8 cellular contexts compared by ENCODE assay signal in the genomic region with DNA sequence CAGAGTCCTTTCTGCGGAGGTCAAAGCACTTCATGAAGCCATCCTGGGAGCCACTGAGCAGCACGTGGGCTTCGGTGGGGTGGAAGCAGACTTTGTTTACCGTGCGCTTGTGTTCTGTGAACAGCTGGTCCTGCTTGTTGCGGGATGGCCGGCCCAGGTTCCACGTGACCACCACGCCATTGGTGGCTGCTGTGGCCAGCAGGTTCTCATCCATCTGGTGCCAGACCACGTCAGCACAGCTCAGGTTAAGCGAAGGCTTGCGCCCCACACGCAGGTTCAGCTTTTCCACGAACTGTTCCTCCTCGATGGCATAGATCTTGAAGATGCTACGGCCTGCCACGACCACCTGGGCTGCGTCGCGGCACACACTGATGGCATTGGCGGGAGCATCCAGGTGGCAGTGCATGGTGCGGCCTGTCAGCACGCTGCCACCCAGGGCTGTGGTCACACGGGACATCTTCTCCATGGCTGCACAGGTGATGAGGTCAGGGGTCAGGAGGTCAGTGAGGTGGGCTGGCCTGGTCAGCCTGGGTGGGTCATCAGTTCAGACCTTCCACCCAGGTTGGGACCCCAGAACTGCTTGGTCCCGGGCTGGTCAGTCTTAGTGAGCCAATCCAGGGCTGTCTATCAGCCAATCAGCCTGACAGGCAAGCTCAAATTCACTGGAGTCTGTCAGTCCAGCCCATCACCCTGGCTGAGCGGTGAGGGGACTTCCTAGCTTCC. TPM values are rescaled to one million over a fixed set of nuclear protein-coding genes. Genes with fewer than 3 reads are reported as not detected.
DNase-seq lines count a peak whose midpoint lies in the region; ATAC-seq and TF ChIP-seq lines count a peak whose summit lies in the region.

No MANE protein-coding gene starts in this region.

- peaks cover 14% of the 10 kb centered on the region for H3K4me1 ChIP-seq in adipocyte (ENCODE audit: control insufficient read depth, insufficient read depth, low read length)
- peaks cover 25% of the 10 kb centered on the region for H3K4me1 ChIP-seq in testis

- DNase-seq in activated CD4-positive, alpha-beta T cell treated with anti-CD3 and anti-CD28 coated beads, Interleukin-2, amount 10 ng/mL, durations not matched to agents 24 days and 14 days, result no peak
- DNase-seq in activated CD4-positive, alpha-beta T cell treated with anti-CD3 and anti-CD28 coated beads, Interleukin-2, amount 50 U/mL, for 1 hour, result no peak
- DNase-seq in adipocyte (ENCODE audit: low read depth) (no peak), left colon (no peak), testis (no peak), NCI-H2029 (lab: John Stamatoyannopoulos, UW) (no peak), left lobe of liver (ENCODE audit: low spot score) (no peak)
- no peak for DNase-seq in activated CD4-positive, CD25-positive, alpha-beta regulatory T cell treated with anti-CD3 and anti-CD28 coated beads, Interleukin-2, amount 50 U/mL, for 72 hours

- H3K36me3 ChIP-seq in adipocyte (ENCODE audit: control insufficient read depth, insufficient read depth, low read length, severe bottlenecking), result peaks cover 5% of the 10 kb centered on the region
- no peaks in the 10 kb centered on the region for H3K36me3 ChIP-seq in testis (ENCODE audit: low read depth, missing control alignments)

- H3K4me3 ChIP-seq in adipocyte (ENCODE audit: low read length) (peak overlapping the region; percentile 96), testis (peak overlapping the region; percentile 86 to 97)

- peaks cover 15% of the 10 kb centered on the region for H3K27me3 Mint-ChIP-seq in activated CD4-positive, alpha-beta T cell treated with anti-CD3 and anti-CD28 coated beads, Interleukin-2, amount 10 ng/mL, durations not matched to agents 24 days and 14 days

- ATAC-seq in left colon, result peak; percentile 1
- ATAC-seq in left lobe of liver, result no peak

- no peak for TF ChIP-seq CTCF in testis (IDR thresholded peaks at IDR 0.05)

- H3K27me3 ChIP-seq in adipocyte (replicated peaks; ENCODE audit: control insufficient read depth, insufficient read depth, low read length) (peaks cover 7% of the 10 kb centered on the region), testis (no peaks in the 10 kb centered on the region)

- WGBS in testis, 2 donors, result 80 to 85% methylated on average over 16 to 26 of the region's 26 CpGs

- peak overlapping the region; percentile 97 for H3K9ac ChIP-seq in adipocyte (ENCODE audit: low read length)

- H3K9me3 ChIP-seq in adipocyte (ENCODE audit: control insufficient read depth, low read length) (no peaks in the 10 kb centered on the region), testis (no peaks in the 10 kb centered on the region)

- H3K4me1 Mint-ChIP-seq in activated CD4-positive, alpha-beta T cell treated with anti-CD3 and anti-CD28 coated beads, Interleukin-2, amount 10 ng/mL, durations not matched to agents 24 days and 14 days, result peaks cover 11% of the 10 kb centered on the region

- peaks cover 4% of the 10 kb centered on the region for H3K9me3 Mint-ChIP-seq in activated CD4-positive, alpha-beta T cell treated with anti-CD3 and anti-CD28 coated beads, Interleukin-2, amount 10 ng/mL, durations not matched to agents 24 days and 14 days

- H3K4me3 Mint-ChIP-seq in activated CD4-positive, alpha-beta T cell treated with anti-CD3 and anti-CD28 coated beads, Interleukin-2, amount 10 ng/mL, durations not matched to agents 24 days and 14 days, result peak overlapping the region; percentile 81

- H3K27ac ChIP-seq in testis, result peak overlapping the region; percentile 73 to 74

- intact Hi-C loops in activated CD4-positive, alpha-beta T cell treated with anti-CD3 and anti-CD28 coated beads, Interleukin-2, amount 10 ng/mL, durations not matched to agents 24 days and 14 days (cut with micrococcal nuclease), result no loop called here
- intact Hi-C loops in left colon (cut with DNase I, micrococcal nuclease), result no loop called here
- intact Hi-C loops in testis (cut with DNase I; ENCODE audit: low total_unique reads), result no loop called here

- no peak for TF ChIP-seq POLR2A in testis (IDR thresholded peaks at IDR 0.05)

- H3K36me3 Mint-ChIP-seq in activated CD4-positive, alpha-beta T cell treated with anti-CD3 and anti-CD28 coated beads, Interleukin-2, amount 10 ng/mL, durations not matched to agents 24 days and 14 days (ENCODE audit: low read depth), result peaks cover 7% of the 10 kb centered on the region

- peak overlapping the region; percentile 79 for H3K27ac Mint-ChIP-seq in activated CD4-positive, alpha-beta T cell treated with anti-CD3 and anti-CD28 coated beads, Interleukin-2, amount 10 ng/mL, durations not matched to agents 24 days and 14 days

RNA-seq across cellular contexts. Expression of gene WDR24, which starts 0.9 kb away (rescaled TPM):
- 22.4 and 24.1 TPM in 2 replicates for total RNA-seq in activated CD4-positive, alpha-beta T cell treated with anti-CD3 and anti-CD28 coated beads, Interleukin-2, amount 10 ng/mL, durations not matched to agents 24 days and 14 days
- 10 to 100 TPM in 1 of 2 donors, 1 to 10 TPM in 1; 9.5 to 10.6 TPM for total RNA-seq in left colon
- 10 to 100 TPM; 33.9 to 39.1 TPM for total RNA-seq in testis
- polyA plus RNA-seq in testis (ENCODE audit: insufficient read depth, low read depth, low replicate concordance), result 21.4 TPM
- total RNA-seq in left lobe of liver, result 12.2 TPM

RNA-seq across cellular contexts. Expression of gene JMJD8, which starts 5.2 kb away (rescaled TPM):
- total RNA-seq in activated CD4-positive, alpha-beta T cell treated with anti-CD3 and anti-CD28 coated beads, Interleukin-2, amount 10 ng/mL, durations not matched to agents 24 days and 14 days, result 60.3 and 61.1 TPM in 2 replicates
- total RNA-seq in left colon (10 to 100 TPM; 41.6 to 49.2 TPM), testis (100 to 1,000 TPM in 1 of 2 donors, 10 to 100 TPM in 1; 84.2 to 101 TPM), left lobe of liver (40.5 TPM)
- polyA plus RNA-seq in testis (ENCODE audit: insufficient read depth, low read depth, low replicate concordance), result 95.5 TPM

RNA-seq across cellular contexts. Expression of gene STUB1, which starts 9.1 kb away (rescaled TPM):
- total RNA-seq in activated CD4-positive, alpha-beta T cell treated with anti-CD3 and anti-CD28 coated beads, Interleukin-2, amount 10 ng/mL, durations not matched to agents 24 days and 14 days, result 90.2 and 93.8 TPM in 2 replicates
- total RNA-seq in left colon (100 to 1,000 TPM in 1 of 2 donors, 10 to 100 TPM in 1; 86.6 to 105 TPM), testis (100 to 1,000 TPM; 126 to 160 TPM), left lobe of liver (56.2 TPM)
- 93.3 TPM for polyA plus RNA-seq in testis (ENCODE audit: insufficient read depth, low read depth, low replicate concordance)

RNA-seq across cellular contexts. Expression of gene RHBDL1, which starts 13.9 kb away (rescaled TPM):
- 1.1 and 1.2 TPM in 2 replicates for total RNA-seq in activated CD4-positive, alpha-beta T cell treated with anti-CD3 and anti-CD28 coated beads, Interleukin-2, amount 10 ng/mL, durations not matched to agents 24 days and 14 days
- total RNA-seq in left colon (1 to 10 TPM; 4.4 to 5.3 TPM), testis (1 to 10 TPM; 8.5 to 9.8 TPM), left lobe of liver (1.1 TPM)
- polyA plus RNA-seq in testis (ENCODE audit: insufficient read depth, low read depth, low replicate concordance), result 2.1 TPM

RNA-seq across cellular contexts. Expression of gene FBXL16, which starts 16.3 kb away (rescaled TPM):
- 6.4 and 6.8 TPM in 2 replicates for total RNA-seq in activated CD4-positive, alpha-beta T cell treated with anti-CD3 and anti-CD28 coated beads, Interleukin-2, amount 10 ng/mL, durations not matched to agents 24 days and 14 days
- total RNA-seq in left colon (1 to 10 TPM; 1.2 to 3.1 TPM), testis (10 to 100 TPM; 15.8 to 16.1 TPM), left lobe of liver (0.30 TPM)
- polyA plus RNA-seq in testis (ENCODE audit: insufficient read depth, low read depth, low replicate concordance), result 23.4 TPM
